19 cellular contexts compared by ENCODE assay signal in genomic region chr20:12815369-12815768, GRCh38.
"Had no signal": no experiment of that assay in that cellular context is flagged by ENCODE, and none has a peak within 500 bp of the region (broad histone marks: within the 10 kb centered on the region; RNA-seq: fewer than 3 reads in every experiment).

No MANE protein-coding gene starts in this region.

- H3K27ac ChIP-seq: SJCRH30 had no signal

- H3K36me3 ChIP-seq: MG63, SJCRH30 had no signal

- H3K27me3 ChIP-seq: SJCRH30 had no signal

- DNase-seq: Karpas-422; KBM-7; MG63; NCI-H1092 treated with DMSO at 0.1 percent for 48 hours; NCI-H1436; NCI-H187; NCI-H2029 treated with DMSO at 0.1 percent for 48 hours; NCI-H2107; NCI-H2227 treated with DMSO at 0.1 percent for 48 hours; NCI-H524; NCI-H526 treated with DMSO at 0.1 percent for 48 hours; NCI-H774; NK-92 treated with Interleukin-12 subunit alpha and Interleukin-12 subunit beta, amount 100 ng/mL, for 24 hours; PC-3; SHP77 treated with DMSO at 0.1 percent for 48 hours; SJCRH30 had no signal

- ATAC-seq: Panc1, PC-3, Right ventricle myocardium inferior, SK-N-SH treated with all-trans-retinoic acid at 6 μM for 48 hours had no signal

- H3K4me3 ChIP-seq: MG63, SJCRH30 had no signal

- H3K4me1 ChIP-seq: SJCRH30 had no signal

- H3K9me3 ChIP-seq: SJCRH30 had no signal
